In the genomic region with DNA sequence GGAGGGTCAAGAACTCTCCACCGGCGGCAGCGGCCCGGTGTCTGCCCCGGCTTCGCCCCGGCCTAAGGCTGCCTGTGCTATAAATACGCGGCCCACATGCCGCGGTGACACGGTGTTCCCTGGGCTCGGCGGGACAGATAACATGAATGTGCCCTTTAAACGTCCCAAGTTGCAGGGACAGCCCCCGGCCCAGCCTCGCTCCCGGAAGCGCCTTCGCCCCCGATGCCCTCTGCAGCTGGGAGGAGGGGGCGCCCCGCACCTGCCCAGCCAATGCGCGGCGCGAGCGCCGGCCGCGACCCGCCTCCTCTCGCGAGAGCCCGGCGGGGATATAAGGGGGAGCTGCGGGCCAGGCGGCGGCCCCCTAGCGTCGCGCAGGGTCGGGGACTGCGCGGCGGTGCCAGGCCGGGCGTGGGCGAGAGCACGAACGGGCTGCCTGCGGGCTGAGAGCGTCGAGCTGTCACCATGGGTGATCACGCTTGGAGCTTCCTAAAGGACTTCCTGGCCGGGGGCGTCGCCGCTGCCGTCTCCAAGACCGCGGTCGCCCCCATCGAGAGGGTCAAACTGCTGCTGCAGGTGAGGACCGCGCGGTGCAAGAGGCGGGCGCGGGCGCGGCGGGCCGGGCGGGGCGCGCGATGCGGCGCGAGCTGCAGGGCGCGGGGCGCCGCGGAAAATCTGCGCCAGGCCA, we compare ENCODE assay signal across 8 cellular contexts. TPM values are rescaled to one million over a fixed set of nuclear protein-coding genes. Genes with fewer than 3 reads are reported as not detected.
A peak's percentile ranks its signal among the peaks of the same experiment; 100 is the strongest.
DNase-seq lines count a peak whose midpoint lies in the region; ATAC-seq and TF ChIP-seq lines count a peak whose summit lies in the region.

TSS of gene SLC25A4 (plus strand) at position 356 of the 685 bp plus-strand sequence. CDS start at position 463, 107 bp downstream.

- no peaks in the 10 kb centered on the region for H3K36me3 Mint-ChIP-seq in activated naive CD8-positive, alpha-beta T cell treated with anti-CD3 and anti-CD28 coated beads for 36 hours

- H3K36me3 ChIP-seq in trophoblast cell (ENCODE audit: control insufficient read depth in 1 of 2, insufficient read depth in 2 of 2, low read length in 2 of 2), result peaks cover 13 to 14% of the 10 kb centered on the region in 2 experiments
- H3K36me3 ChIP-seq in tibial nerve, result peaks cover 0 to 23% (median 0%) of the 10 kb centered on the region in 3 donors

- H3K4me3 ChIP-seq in LNCaP clone FGC (ENCODE audit: low read depth, low read length) (peak within 1 kb of the TSS; percentile 72), trophoblast cell (ENCODE audit: low read depth, low read length) (peak within 1 kb of the TSS; percentile 85), tibial nerve (peak within 1 kb of the TSS; percentile 63 to 79 (median 73))

- H3K4ac ChIP-seq in trophoblast cell (ENCODE audit: low read depth, low read length), result peak within 1 kb of the TSS; percentile 13

- H3K27ac Mint-ChIP-seq in activated naive CD8-positive, alpha-beta T cell treated with anti-CD3 and anti-CD28 coated beads for 36 hours, result peak within 1 kb of the TSS; percentile 72

- DNase-seq in GF-D8 (lab: John Stamatoyannopoulos, UW) (peak; percentile 58), LNCaP clone FGC (ENCODE audit: low read depth) (peak; percentile 32), SKM-1 treated with dmso at 0.1 percent for 144 hours (lab: John Stamatoyannopoulos, UW; ENCODE audit: unreplicated experiment) (peak; percentile 68), Right ventricle myocardium inferior (ENCODE audit: missing footprints) (peak; percentile 94), trophoblast cell (peak; percentile 62 to 78), tibial nerve (ENCODE audit: low spot score in 2 of 2) (peak; percentile 65 to 74)
- peak; percentile 93 for DNase-seq in activated naive CD8-positive, alpha-beta T cell treated with anti-CD3 and anti-CD28 coated beads for 36 hours

- H3K79me2 ChIP-seq in trophoblast cell (ENCODE audit: control insufficient read depth, insufficient read depth, low read length, poor library complexity), result peaks cover 5% of the 10 kb centered on the region

- H3K27me3 ChIP-seq in trophoblast cell (ENCODE audit: insufficient read depth, low read length) (no peaks in the 10 kb centered on the region), tibial nerve (no peaks in the 10 kb centered on the region)

- peak within 1 kb of the TSS; percentile 90 for H3K9ac ChIP-seq in trophoblast cell (ENCODE audit: low read length)

- peaks cover 2 to 6% of the 10 kb centered on the region in 2 experiments for H3K4me1 ChIP-seq in trophoblast cell (ENCODE audit: control insufficient read depth in 1 of 2, insufficient read depth in 2 of 2, low read length in 2 of 2)
- peaks cover 0 to 27% (median 6%) of the 10 kb centered on the region in 4 donors for H3K4me1 ChIP-seq in tibial nerve

- H3K9me3 ChIP-seq in trophoblast cell (ENCODE audit: insufficient read depth, low read depth, low read length) (no peaks in the 10 kb centered on the region), tibial nerve (no peaks in the 10 kb centered on the region)

- intact Hi-C loops in Right ventricle myocardium inferior (cut with DNase I), result loop anchor here (10.0 kb wide), 1 partner anchor 252 kb away; the partner anchor contains the start of genes ANKRD37 and LRP2BP

- peak within 1 kb of the TSS; percentile 42 for H2BK5ac ChIP-seq in trophoblast cell (ENCODE audit: low read depth, low read length, poor library complexity)

- peak within 1 kb of the TSS; percentile 71 for H2BK120ac ChIP-seq in trophoblast cell (ENCODE audit: insufficient read depth, low read length, poor library complexity)

- no peak within 1 kb of the TSS for H3K27ac ChIP-seq in trophoblast cell (ENCODE audit: low read depth, low read length)
- peak within 1 kb of the TSS; percentile 62 to 85 (median 80) for H3K27ac ChIP-seq in tibial nerve

- peak within 1 kb of the TSS; percentile 82 for H3K4me2 ChIP-seq in trophoblast cell (ENCODE audit: low read length)

- no peaks in the 10 kb centered on the region for H3K27me3 Mint-ChIP-seq in activated naive CD8-positive, alpha-beta T cell treated with anti-CD3 and anti-CD28 coated beads for 36 hours

- ATAC-seq in GM21825 (IDR thresholded peaks at IDR 0.05; ENCODE audit: unreplicated experiment), result peak; percentile 96
- ATAC-seq in Right ventricle myocardium inferior, result peak; percentile 92

- TF ChIP-seq POLR2A in tibial nerve (IDR thresholded peaks at IDR 0.05), result peak; percentile 72 to 95

- H4K91ac ChIP-seq in trophoblast cell (ENCODE audit: low read depth, low read length), result peak within 1 kb of the TSS; percentile 83

- H3K79me1 ChIP-seq in trophoblast cell (ENCODE audit: low read length), result peaks cover 8% of the 10 kb centered on the region

- peak; percentile 49 for TF ChIP-seq CTCF in LNCaP clone FGC (IDR thresholded peaks at IDR 0.05; ENCODE audit: control insufficient read depth, extremely low read depth, insufficient read depth)
- TF ChIP-seq CTCF in tibial nerve (IDR thresholded peaks at IDR 0.05), result peak; percentile 43 to 82 (median 61)

- H2AFZ ChIP-seq in trophoblast cell (ENCODE audit: insufficient read depth, low read length, poor library complexity), result peak within 1 kb of the TSS; percentile 99

- peak within 1 kb of the TSS; percentile 78 for H3K14ac ChIP-seq in trophoblast cell (ENCODE audit: low read length)

- H3K9me3 Mint-ChIP-seq in activated naive CD8-positive, alpha-beta T cell treated with anti-CD3 and anti-CD28 coated beads for 36 hours, result no peaks in the 10 kb centered on the region

- no peak within 1 kb of the TSS for H2AK5ac ChIP-seq in trophoblast cell (ENCODE audit: low read length)

- peaks cover 16% of the 10 kb centered on the region for H3K4me1 Mint-ChIP-seq in activated naive CD8-positive, alpha-beta T cell treated with anti-CD3 and anti-CD28 coated beads for 36 hours

- H4K12ac ChIP-seq in trophoblast cell (ENCODE audit: low read depth, low read length), result peak within 1 kb of the TSS; percentile 84

- peak within 1 kb of the TSS; percentile 95 for H4K8ac ChIP-seq in trophoblast cell (ENCODE audit: low read depth, low read length)

- peak within 1 kb of the TSS; percentile 86 for H3K4me3 Mint-ChIP-seq in activated naive CD8-positive, alpha-beta T cell treated with anti-CD3 and anti-CD28 coated beads for 36 hours

- WGBS in trophoblast cell (ENCODE audit: extremely low coverage, insufficient coverage, insufficient read length), result no CpG with 5 or more reads among the region's 87 CpGs
- 0 to 2% methylated on average over 2 to 22 of the region's 87 CpGs for WGBS in tibial nerve, 2 donors

- no peak within 1 kb of the TSS for H3K23ac ChIP-seq in trophoblast cell (ENCODE audit: low read length)

- no peak within 1 kb of the TSS for H2BK12ac ChIP-seq in trophoblast cell (ENCODE audit: low read length)

- peak in 1 of 2 donors; percentile 92 for TF ChIP-seq EP300 in tibial nerve (IDR thresholded peaks at IDR 0.05)

- H3K18ac ChIP-seq in trophoblast cell (ENCODE audit: low read length), result peak within 1 kb of the TSS; percentile 75

RNA-seq across cellular contexts. Expression of gene SLC25A4, which starts in this region (rescaled TPM):
- 1 to 10 TPM; 7.6 to 7.8 TPM for total RNA-seq in activated naive CD8-positive, alpha-beta T cell treated with anti-CD3 and anti-CD28 coated beads for 36 hours
- total RNA-seq in Right ventricle myocardium inferior (2,233 TPM), tibial nerve (10 to 100 TPM; 15.5 to 41.1 (median 24.0) TPM)
- 14.9 and 15.7 TPM in 2 replicates for polyA plus RNA-seq in trophoblast cell (2013)

Comparison
In these comparisons a context has a peak if more than half of its experiments do, and no peak if none do; other contexts are left out.
1. RNA of gene SLC25A4 (total RNA-seq): 2,233 TPM in Right ventricle myocardium inferior (single experiment); 15.5 to 41.1 TPM in tibial nerve and 7.6 to 7.8 TPM in activated naive CD8-positive, alpha-beta T cell treated with anti-CD3 and anti-CD28 coated beads for 36 hours; every median in the first group is over 10 times any median in the second.
2. DNase-seq: peak in every context shown above with its lines; median percentile 94 in Right ventricle myocardium inferior; 93 in activated naive CD8-positive, alpha-beta T cell treated with anti-CD3 and anti-CD28 coated beads for 36 hours; 70 in trophoblast cell; 70 in tibial nerve; 68 in SKM-1 treated with dmso at 0.1 percent for 144 hours; 58 in GF-D8; 32 in LNCaP clone FGC.
3. Peak in every context shown above with its lines, with median percentiles within 50 percentile points of each other: H3K4me3 ChIP-seq.